38 cellular contexts compared by ENCODE assay signal in the genomic region with DNA sequence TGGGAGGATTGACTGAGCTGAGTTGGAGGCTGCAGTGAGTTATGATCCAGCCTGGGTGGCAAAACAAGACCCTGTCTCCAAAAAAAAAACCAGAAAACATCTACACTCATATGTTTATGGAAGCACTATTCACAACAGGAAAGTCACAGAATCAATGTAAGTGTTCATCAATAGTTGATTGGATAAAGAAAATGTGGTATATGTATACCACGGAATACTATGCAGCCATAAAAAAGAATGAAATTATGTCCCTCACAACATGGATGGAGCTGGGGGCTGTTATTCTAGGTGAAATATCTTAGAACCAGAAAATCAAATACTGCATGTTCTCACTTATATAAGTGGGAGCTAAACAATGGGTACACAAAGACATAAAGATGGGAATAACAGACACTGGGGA. TPM values are rescaled to one million over a fixed set of nuclear protein-coding genes. Genes with fewer than 3 reads are reported as not detected.
"Had no signal": no experiment of that assay in that cellular context is flagged by ENCODE, and none has a peak within 500 bp of the region (broad histone marks: within the 10 kb centered on the region; RNA-seq: fewer than 3 reads in every experiment).

No MANE protein-coding gene starts in this region.

- H3K4me1 Mint-ChIP-seq: activated B cell treated with CpG ODN at 0.5 μM for 24 hours; activated CD4-positive, alpha-beta T cell treated with anti-CD3 and anti-CD28 coated beads, Interleukin-2, amount 10 ng/mL, durations not matched to agents 24 days and 14 days; activated naive CD8-positive, alpha-beta T cell treated with anti-CD3 and anti-CD28 coated beads for 36 hours; activated T-helper 17 cell treated with anti-CD3 and anti-CD28 coated beads, Interleukin-2, amount 50 U/mL, for 72 hours; brain; central memory CD8-positive, alpha-beta T cell had no signal

- H3K27ac Mint-ChIP-seq: activated B cell treated with CpG ODN at 0.5 μM for 24 hours; activated CD4-positive, alpha-beta memory T cell treated with anti-CD3 and anti-CD28 coated beads for 36 hours; activated CD4-positive, alpha-beta T cell treated with anti-CD3 and anti-CD28 coated beads, Interleukin-2, amount 10 ng/mL, durations not matched to agents 24 days and 14 days; activated CD8-positive, alpha-beta T cell treated with anti-CD3 and anti-CD28 coated beads for 36 hours; activated naive CD4-positive, alpha-beta T cell treated with anti-CD3 and anti-CD28 coated beads for 36 hours; activated naive CD4-positive, alpha-beta T cell treated with anti-CD3 and anti-CD28 coated beads, Interleukin-2, amount 50 U/mL, for 72 hours; activated naive CD8-positive, alpha-beta T cell treated with anti-CD3 and anti-CD28 coated beads for 36 hours; activated T-cell treated with anti-CD3 and anti-CD28 coated beads, Interleukin-2, amount 50 U/mL, for 72 hours; activated T-helper 1 cell treated with anti-CD3 and anti-CD28 coated beads, Interleukin-12 subunit alpha, Interleukin-12 subunit beta, Interleukin-2, Interleukin-4 antibody, amounts not matched to agents 30 ng/mL and 10 ng/mL and 1 ng/mL, durations not matched to agents 14 hours and 24 hours and 36 hours; activated T-helper 17 cell treated with anti-CD3 and anti-CD28 coated beads, Interleukin-2, amount 50 U/mL, for 72 hours; brain; T-helper 1 cell treated with Interleukin-12 subunit alpha and Interleukin-12 subunit beta and Interleukin-4 antibody, amounts not matched to agents 30 μg/mL and 1 μg/mL, for 36 hours; T-helper 2 cell treated with Interferon-gamma antibody and Interleukin-4, amounts not matched to agents 5 μg/mL and 100 μg/mL, for 36 hours had no signal

- H3K27ac ChIP-seq: ascending aorta, cardiac muscle cell, VCaP had no signal

- ATAC-seq: activated CD8-positive, alpha-beta T cell treated with anti-CD3 and anti-CD28 coated beads for 36 hours; activated naive CD4-positive, alpha-beta T cell treated with anti-CD3 and anti-CD28 coated beads, Interleukin-2, amount 50 U/mL, for 72 hours; activated T-cell treated with anti-CD3 and anti-CD28 coated beads, Interleukin-2, amount 50 U/mL, for 4 hours; activated T-cell treated with anti-CD3 and anti-CD28 coated beads, Interleukin-2, amount 50 U/mL, for 72 hours; activated T-helper 17 cell treated with anti-CD3 and anti-CD28 coated beads, Interleukin-2, amount 50 U/mL, for 72 hours had no signal

- DNase-seq: activated B cell treated with CpG ODN at 0.5 μM for 24 hours; activated CD4-positive, alpha-beta memory T cell treated with anti-CD3 and anti-CD28 coated beads for 36 hours; activated CD4-positive, alpha-beta T cell treated with anti-CD3 and anti-CD28 coated beads for 4 hours; activated CD4-positive, alpha-beta T cell treated with anti-CD3 and anti-CD28 coated beads, Interleukin-2, amount 10 ng/mL, durations not matched to agents 24 days and 14 days; activated CD4-positive, alpha-beta T cell treated with anti-CD3 and anti-CD28 coated beads, Interleukin-2, amount 50 U/mL, for 1 hour; activated CD4-positive, alpha-beta T cell treated with anti-CD3 and anti-CD28 coated beads, Interleukin-2, amount 50 U/mL, for 4 hours; activated CD4-positive, CD25-positive, alpha-beta regulatory T cell treated with anti-CD3 and anti-CD28 coated beads, Interleukin-2, amount 50 U/mL, for 72 hours; activated CD8-positive, alpha-beta memory T cell treated with anti-CD3 and anti-CD28 coated beads, Interleukin-2, amount 50 U/mL, for 4 hours; activated CD8-positive, alpha-beta T cell treated with anti-CD3 and anti-CD28 coated beads for 36 hours; activated effector memory CD4-positive, alpha-beta T cell treated with anti-CD3 and anti-CD28 coated beads, Interleukin-2, amount 50 U/mL, for 16 hours; activated gamma-delta T cell treated with Interleukin-2 at 50 U/mL for 16 hours; activated naive CD4-positive, alpha-beta T cell; activated naive CD4-positive, alpha-beta T cell treated with anti-CD3 and anti-CD28 coated beads for 36 hours; activated naive CD4-positive, alpha-beta T cell treated with anti-CD3 and anti-CD28 coated beads, Interleukin-2, amount 50 U/mL, for 16 hours; activated naive CD8-positive, alpha-beta T cell treated with anti-CD3 and anti-CD28 coated beads for 36 hours; activated T-cell treated with anti-CD3 and anti-CD28 coated beads for 4 hours; activated T-cell treated with anti-CD3 and anti-CD28 coated beads, Interleukin-2, amount 50 U/mL, for 1 hour; activated T-cell treated with anti-CD3 and anti-CD28 coated beads, Interleukin-2, amount 50 U/mL, for 4 hours; activated T-cell treated with anti-CD3 and anti-CD28 coated beads, Interleukin-2, amount 50 U/mL, for 72 hours; amygdala; anterior cingulate cortex; caudate nucleus; cerebellar nuclear complex; T-helper 1 cell; T-helper 2 cell; T-helper 9 cell had no signal

- H3K4me3 Mint-ChIP-seq: activated B cell treated with CpG ODN at 0.5 μM for 24 hours; activated CD4-positive, alpha-beta memory T cell treated with anti-CD3 and anti-CD28 coated beads for 36 hours; activated CD4-positive, alpha-beta T cell treated with anti-CD3 and anti-CD28 coated beads, Interleukin-2, amount 10 ng/mL, durations not matched to agents 24 days and 14 days; activated CD8-positive, alpha-beta T cell treated with anti-CD3 and anti-CD28 coated beads for 36 hours; activated naive CD4-positive, alpha-beta T cell treated with anti-CD3 and anti-CD28 coated beads for 36 hours; activated naive CD8-positive, alpha-beta T cell treated with anti-CD3 and anti-CD28 coated beads for 36 hours; activated T-cell treated with anti-CD3 and anti-CD28 coated beads, Interleukin-2, amount 50 U/mL, for 4 hours; activated T-cell treated with anti-CD3 and anti-CD28 coated beads, Interleukin-2, amount 50 U/mL, for 72 hours; activated T-helper 1 cell treated with anti-CD3 and anti-CD28 coated beads, Interleukin-12 subunit alpha, Interleukin-12 subunit beta, Interleukin-2, Interleukin-4 antibody, amounts not matched to agents 30 ng/mL and 10 ng/mL and 1 ng/mL, durations not matched to agents 14 hours and 24 hours and 36 hours; activated T-helper 17 cell treated with anti-CD3 and anti-CD28 coated beads, Interleukin-2, amount 50 U/mL, for 72 hours; brain; central memory CD8-positive, alpha-beta T cell; T-helper 1 cell treated with Interleukin-12 subunit alpha and Interleukin-12 subunit beta and Interleukin-4 antibody, amounts not matched to agents 30 μg/mL and 1 μg/mL, for 36 hours; T-helper 2 cell treated with Interferon-gamma antibody and Interleukin-4, amounts not matched to agents 5 μg/mL and 100 μg/mL, for 36 hours had no signal

- H3K36me3 ChIP-seq: cardiac muscle cell had no signal

- H3K27me3 ChIP-seq: ascending aorta, cardiac muscle cell had no signal

- H3K27me3 Mint-ChIP-seq: activated B cell treated with CpG ODN at 0.5 μM for 24 hours; activated CD4-positive, alpha-beta memory T cell treated with anti-CD3 and anti-CD28 coated beads for 36 hours; activated CD4-positive, alpha-beta T cell treated with anti-CD3 and anti-CD28 coated beads, Interleukin-2, amount 10 ng/mL, durations not matched to agents 24 days and 14 days; activated CD8-positive, alpha-beta T cell treated with anti-CD3 and anti-CD28 coated beads for 36 hours; activated naive CD8-positive, alpha-beta T cell treated with anti-CD3 and anti-CD28 coated beads for 36 hours; activated T-helper 17 cell treated with anti-CD3 and anti-CD28 coated beads, Interleukin-2, amount 50 U/mL, for 72 hours; brain; central memory CD8-positive, alpha-beta T cell had no signal

- H3K4me3 ChIP-seq: ascending aorta, cardiac muscle cell had no signal

- H3K4me1 ChIP-seq: ascending aorta had no signal

RNA-seq across cellular contexts. Expression of gene SLC25A2, which starts 2.8 kb away (rescaled TPM):
- total RNA-seq: activated naive CD4-positive, alpha-beta T cell treated with anti-CD3 and anti-CD28 coated beads for 36 hours; ascending aorta; bronchial epithelial cell had no signal
- polyA plus RNA-seq: cardiac muscle cell had no signal

RNA-seq across cellular contexts. Expression of gene PCDHGA1, which starts 23.7 kb away (rescaled TPM):
- total RNA-seq: activated CD4-positive, alpha-beta memory T cell treated with anti-CD3 and anti-CD28 coated beads for 36 hours; activated naive CD4-positive, alpha-beta T cell treated with anti-CD3 and anti-CD28 coated beads for 36 hours; activated naive CD8-positive, alpha-beta T cell treated with anti-CD3 and anti-CD28 coated beads for 36 hours; ascending aorta had no signal

RNA-seq across cellular contexts. Expression of gene PCDHGA2, which starts 31.9 kb away (rescaled TPM):
- total RNA-seq: activated CD4-positive, alpha-beta memory T cell treated with anti-CD3 and anti-CD28 coated beads for 36 hours; activated CD8-positive, alpha-beta T cell treated with anti-CD3 and anti-CD28 coated beads for 36 hours; activated naive CD4-positive, alpha-beta T cell treated with anti-CD3 and anti-CD28 coated beads for 36 hours; activated naive CD4-positive, alpha-beta T cell treated with anti-CD3 and anti-CD28 coated beads, Interleukin-2, amount 50 U/mL, for 72 hours; activated naive CD8-positive, alpha-beta T cell treated with anti-CD3 and anti-CD28 coated beads for 36 hours; activated T-helper 17 cell treated with anti-CD3 and anti-CD28 coated beads, Interleukin-2, amount 50 U/mL, for 72 hours had no signal

RNA-seq across cellular contexts. Expression of gene PCDHGA3, which starts 37.0 kb away (rescaled TPM):
- total RNA-seq: activated CD4-positive, alpha-beta memory T cell treated with anti-CD3 and anti-CD28 coated beads for 36 hours; activated CD8-positive, alpha-beta memory T cell treated with anti-CD3 and anti-CD28 coated beads for 36 hours; activated CD8-positive, alpha-beta T cell treated with anti-CD3 and anti-CD28 coated beads for 36 hours; activated naive CD4-positive, alpha-beta T cell treated with anti-CD3 and anti-CD28 coated beads for 36 hours; activated naive CD4-positive, alpha-beta T cell treated with anti-CD3 and anti-CD28 coated beads, Interleukin-2, amount 50 U/mL, for 72 hours; activated naive CD8-positive, alpha-beta T cell treated with anti-CD3 and anti-CD28 coated beads for 36 hours; activated T-cell treated with anti-CD3 and anti-CD28 coated beads, Interleukin-2, amount 50 U/mL, for 4 hours had no signal
